Comparison of ENCODE assay signal across 19 cellular contexts in genomic region chrX:94401426-94401825, GRCh38.
A peak's percentile ranks its signal among the peaks of the same experiment; 100 is the strongest.
DNase-seq lines count a peak whose midpoint lies in the region; ATAC-seq, FAIRE-seq and TF ChIP-seq lines count a peak whose summit lies in the region.
"Had no signal": no experiment of that assay in that cellular context is flagged by ENCODE, and none has a peak within 500 bp of the region (broad histone marks: within the 10 kb centered on the region; RNA-seq: fewer than 3 reads in every experiment).

No MANE protein-coding gene starts in this region.

- intact Hi-C loops in GM12878 (cut with micrococcal nuclease; ENCODE audit: unreplicated experiment) = no loop called here

- H4K20me1 ChIP-seq in GM12878 (ENCODE audit: control insufficient read depth, insufficient read depth) (no peaks in the 10 kb centered on the region), Karpas-422 (ENCODE audit: insufficient read depth, low read depth, low read length) (no peaks in the 10 kb centered on the region)

- no peak overlapping the region for H3K56ac ChIP-seq in mesendoderm (ENCODE audit: low read length)

- peak; percentile 22 for ATAC-seq in GM18498 (IDR thresholded peaks at IDR 0.05; ENCODE audit: unreplicated experiment)
- ATAC-seq in GM21529 (IDR thresholded peaks at IDR 0.05; ENCODE audit: unreplicated experiment) = peak; percentile 4
- ATAC-seq in GM12878 = no peak; the same call in 2 of the 3 replicates
- no peak for ATAC-seq in GM21737 (IDR thresholded peaks at IDR 0.05; ENCODE audit: unreplicated experiment)
- ATAC-seq: Panc1, SK-N-SH treated with all-trans-retinoic acid at 6 μM for 48 hours had no signal

- POLR2A ChIA-PET in GM12878 (lab: Charles Lee) = no interaction called here

- no peak for DNase-seq in GM12878 (ENCODE audit: low read depth, low spot score)
- DNase-seq in mesendoderm = no peak
- no peak for DNase-seq in foreskin melanocyte
- DNase-seq in Karpas-422 = no peak
- DNase-seq: CD4-positive, CD25-positive, alpha-beta regulatory T cell; H7; IMR-90; NCI-H146; NCI-H2081 treated with DMSO at 0.1 percent for 48 hours; NCI-H446; NCI-H82; SHP77 had no signal

- no TSS peak for BruUV-seq in GM12878 (replicated peaks; lab: Mats Ljungman, UMichigan)

- H3K27ac ChIP-seq in GM12878 (ENCODE audit: control insufficient read depth, insufficient read depth) (peak overlapping the region; percentile 76; the same call in 1 of the 2 replicates), mesendoderm (ENCODE audit: low read depth, low read length) (no peak overlapping the region), Karpas-422 (ENCODE audit: low read length) (no peak overlapping the region)

- peak overlapping the region; percentile 64 for H3K18ac ChIP-seq in mesendoderm (ENCODE audit: low read length)

- H2AFZ ChIP-seq in GM12878 (ENCODE audit: control insufficient read depth, low read depth, low read length) (peak overlapping the region; percentile 24; the same call in 1 of the 2 replicates), Karpas-422 (ENCODE audit: low read length) (no peak overlapping the region)

- H4K8ac ChIP-seq in mesendoderm (ENCODE audit: low read depth, low read length) = no peak overlapping the region

- H3K36me3 ChIP-seq in GM12878 (ENCODE audit: control insufficient read depth in 2 of 2, insufficient read depth in 2 of 2, low read length in 1 of 2) = no peaks in the 10 kb centered on the region
- no peaks in the 10 kb centered on the region for H3K36me3 ChIP-seq in mesendoderm (ENCODE audit: control insufficient read depth, insufficient read depth, low read length)
- no peaks in the 10 kb centered on the region for H3K36me3 ChIP-seq in Karpas-422 (ENCODE audit: insufficient read depth, low read length)

- no peak for TF ChIP-seq CTCF in GM12878 (IDR thresholded peaks at IDR 0.05 in 2 of 3, conservative IDR thresholded peaks at IDR 0.05 in 1 of 3; ENCODE audit: control insufficient read depth in 2 of 3, extremely low read depth in 1 of 3, insufficient read depth in 1 of 3, low read depth in 3 of 3, low read length in 3 of 3)

- FAIRE-seq in GM12878 (lab: Jason Lieb, UNC) = no peak
- FAIRE-seq: GM18507, GM19239 had no signal

- TF ChIP-seq RAD21 in GM12878 (IDR thresholded peaks at IDR 0.05; ENCODE audit: insufficient read depth, low read depth, low read length) = no peak

- no peak overlapping the region for H3K4me2 ChIP-seq in GM12878 (ENCODE audit: control insufficient read depth, insufficient read depth)
- H3K4me2 ChIP-seq in mesendoderm (ENCODE audit: low read length) = no peak overlapping the region
- no peak overlapping the region for H3K4me2 ChIP-seq in Karpas-422 (ENCODE audit: low read depth, low read length, poor library complexity, severe bottlenecking)

- H3K27me3 ChIP-seq in GM12878 (replicated peaks in 1 of 2; ENCODE audit: control insufficient read depth in 2 of 2, insufficient read depth in 2 of 2, low read length in 1 of 2) (no peaks in the 10 kb centered on the region), mesendoderm (ENCODE audit: insufficient read depth, low read length, poor library complexity) (no peaks in the 10 kb centered on the region), Karpas-422 (ENCODE audit: low read length) (no peaks in the 10 kb centered on the region)

- H3K23ac ChIP-seq in mesendoderm (ENCODE audit: low read length) = no peak overlapping the region

- H4K5ac ChIP-seq in mesendoderm (ENCODE audit: low read length) = no peak overlapping the region

- no peak overlapping the region for H3K9ac ChIP-seq in GM12878 (ENCODE audit: control insufficient read depth, insufficient read depth, low read length)
- no peak overlapping the region for H3K9ac ChIP-seq in mesendoderm (ENCODE audit: low read length)
- no peak overlapping the region for H3K9ac ChIP-seq in Karpas-422 (ENCODE audit: low read length)

- no peak overlapping the region for H3K4ac ChIP-seq in mesendoderm (ENCODE audit: low read depth, low read length)

- SMC1A ChIA-PET in GM12878 (lab: Charles Lee; ENCODE audit: uncharacterized antibody, unreplicated experiment) = no interaction called here

- in situ Hi-C loops in GM12878 (cut with MboI) = no loop called here

- no peaks in the 10 kb centered on the region for H3K79me2 ChIP-seq in GM12878 (ENCODE audit: control insufficient read depth, insufficient read depth, low read length)
- no peaks in the 10 kb centered on the region for H3K79me2 ChIP-seq in mesendoderm (ENCODE audit: control insufficient read depth, insufficient read depth, low read length)
- no peaks in the 10 kb centered on the region for H3K79me2 ChIP-seq in Karpas-422 (ENCODE audit: low read length)

- TF ChIP-seq EP300 in GM12878 (IDR thresholded peaks at IDR 0.05; ENCODE audit: borderline replicate concordance in 1 of 2, control insufficient read depth in 1 of 2, low read depth in 2 of 2, low read length in 2 of 2) = no peak

- H3K9me2 ChIP-seq in Karpas-422 (replicated peaks; ENCODE audit: insufficient read depth, low read length) = no peaks in the 10 kb centered on the region

- peaks cover 6% of the 10 kb centered on the region; the same call in 1 of the 2 replicates for H3K4me1 ChIP-seq in GM12878 (ENCODE audit: control insufficient read depth, insufficient read depth, low read length)
- H3K4me1 ChIP-seq in mesendoderm (ENCODE audit: control insufficient read depth, low read depth, low read length) = no peaks in the 10 kb centered on the region
- no peaks in the 10 kb centered on the region for H3K4me1 ChIP-seq in Karpas-422 (ENCODE audit: low read length)

- no peak overlapping the region for H2BK15ac ChIP-seq in mesendoderm (replicated peaks; ENCODE audit: low read depth)

- WGBS in GM12878 (ENCODE audit: insufficient coverage, insufficient replicate concordance, low lambda C conversion rate, missing lambda C conversion rate) = 62% methylated on average over 2 of the region's 2 CpGs
- no CpG with 5 or more reads among the region's 2 CpGs for WGBS in mesendoderm (ENCODE audit: extremely low coverage, insufficient coverage, low lambda C conversion rate)

- H2BK5ac ChIP-seq in mesendoderm (ENCODE audit: low read length) = no peak overlapping the region

- H3K79me1 ChIP-seq in mesendoderm (ENCODE audit: low read length) = no peaks in the 10 kb centered on the region

- H3K4me3 ChIP-seq in GM12878 (no peak overlapping the region), mesendoderm (ENCODE audit: low read length) (no peak overlapping the region), Karpas-422 (ENCODE audit: low read length) (no peak overlapping the region)

- no peak for TF ChIP-seq POLR2A in GM12878 (IDR thresholded peaks at IDR 0.05; ENCODE audit: low read depth, low read length)

- no peak overlapping the region for H2AK5ac ChIP-seq in mesendoderm (ENCODE audit: low read length)

- H2BK120ac ChIP-seq in mesendoderm (ENCODE audit: low read depth, low read length) = no peak overlapping the region

- peaks cover 1% of the 10 kb centered on the region; the same call in 1 of the 3 replicates for H3K9me3 ChIP-seq in GM12878 (replicated peaks; ENCODE audit: control insufficient read depth, insufficient read depth, low read length)
- peaks cover 34% of the 10 kb centered on the region for H3K9me3 ChIP-seq in Karpas-422 (ENCODE audit: low read length)

- RAD21 ChIA-PET in GM12878 (lab: Charles Lee; ENCODE audit: unreplicated experiment) = no interaction called here

- CTCF ChIA-PET in GM12878 (lab: Yijun Ruan, JAX) = interaction anchor here (0.6 kb wide), 1 partner anchor 62 kb away, joined by 4 read pairs; no protein-coding TSS in a partner anchor

TF ChIP-seq in GM12878, 131 proteins besides CTCF, POLR2A, EP300 and RAD21 (continues in another document):
- TF ChIP-seq CEBPB (IDR thresholded peaks at IDR 0.05; ENCODE audit: borderline replicate concordance in 1 of 2, low read depth in 2 of 2, low read length in 2 of 2) = no peak
- TF ChIP-seq KAT2A (conservative IDR thresholded peaks at IDR 0.05; ENCODE audit: control insufficient read depth, low read depth, low read length) = no peak
- no peak for TF ChIP-seq IRF4 (IDR thresholded peaks at IDR 0.05; ENCODE audit: low read depth, low read length)
- no peak for TF ChIP-seq MYB (IDR thresholded peaks at IDR 0.05; ENCODE audit: borderline replicate concordance, low read depth, low read length)
- no peak for TF ChIP-seq JUND (IDR thresholded peaks at IDR 0.05; ENCODE audit: low read depth, low read length)
- no peak for TF ChIP-seq ATF2 (IDR thresholded peaks at IDR 0.05; ENCODE audit: low read length)
- TF ChIP-seq TCF7 (IDR thresholded peaks at IDR 0.05; ENCODE audit: borderline replicate concordance) = no peak
- no peak for TF ChIP-seq SMAD5 (IDR thresholded peaks at IDR 0.05; ENCODE audit: low read depth)

Comparison
In these comparisons a context has a peak if more than half of its experiments do, and no peak if none do; other contexts are left out.
1. ATAC-seq: peak in GM18498 (single experiment) and GM21529 (single experiment); none in GM12878 (single experiment) and GM21737 (single experiment).